ENCODE assay signal across 23 cellular contexts in genomic region chr2:29278964-29279363, GRCh38.
"Had no signal": no experiment of that assay in that cellular context is flagged by ENCODE, and none has a peak within 500 bp of the region (broad histone marks: within the 10 kb centered on the region; RNA-seq: fewer than 3 reads in every experiment).

No MANE protein-coding gene starts in this region.

- H3K9me3 ChIP-seq: MG63, SJSA1, SK-N-SH had no signal

- FAIRE-seq: HepG2, RCC 7860 had no signal

- H3K27me3 ChIP-seq: MG63 had no signal

- DNase-seq: IMR-90, Karpas-422, KG1, MG63, NCI-H1092, NCI-H1105 treated with DMSO at 0.1 percent for 48 hours, NCI-H1436 treated with DMSO at 0.1 percent for 48 hours, NCI-H1694, NCI-H187 treated with DMSO at 0.1 percent for 48 hours, NCI-H2029 treated with DMSO at 0.1 percent for 48 hours, NCI-H2171, NCI-H226, NCI-H446, NCI-H510A, NCI-H524 treated with DMSO at 0.1 percent for 48 hours, NCI-H774, Right ventricle myocardium superior, RPMI8226, SIG-M5, SK-N-SH had no signal

- ATAC-seq: HepG2 had no signal

- H3K36me3 ChIP-seq: MG63, SJSA1 had no signal

- H3K4me3 ChIP-seq: MG63, SJSA1 had no signal

- H3K27ac ChIP-seq: SJSA1 had no signal
